ENCODE assay signal across 14 cellular contexts in the genomic region with DNA sequence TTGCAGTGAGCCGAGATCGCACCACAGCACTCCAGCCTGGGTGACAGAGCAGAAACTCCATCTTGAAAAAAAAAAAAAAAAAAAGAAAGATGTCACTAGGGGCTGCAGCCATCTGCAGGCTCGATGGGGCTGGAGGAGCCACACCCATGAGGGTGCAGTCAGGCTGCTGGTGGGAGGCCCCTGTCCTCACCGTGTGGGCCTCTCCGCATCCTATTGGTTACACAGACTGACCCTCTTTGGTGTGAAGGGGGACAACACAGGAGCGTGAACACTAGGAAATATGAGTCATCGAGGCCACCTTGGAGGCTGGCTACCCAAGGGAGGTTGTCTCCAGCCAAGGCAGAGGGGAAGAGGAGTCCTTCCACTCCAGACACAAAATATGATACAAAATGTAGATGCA. TPM values are rescaled to one million over a fixed set of nuclear protein-coding genes. Genes with fewer than 3 reads are reported as not detected.
DNase-seq lines count a peak whose midpoint lies in the region; ATAC-seq and TF ChIP-seq lines count a peak whose summit lies in the region.
"Had no signal": no experiment of that assay in that cellular context is flagged by ENCODE, and none has a peak within 500 bp of the region (broad histone marks: within the 10 kb centered on the region; RNA-seq: fewer than 3 reads in every experiment).

No MANE protein-coding gene starts in this region.

- POLR2A ChIA-PET in activated CD8-positive, alpha-beta T cell treated with anti-CD3 and anti-CD28 coated beads for 36 hours (lab: Charles Lee) = no interaction called here
- POLR2A ChIA-PET in activated CD8-positive, alpha-beta T cell treated with anti-CD3 and anti-CD28 coated beads, Interleukin-2, amount 10 ng/mL, durations not matched to agents 7 days and 5 days (lab: Charles Lee) = no interaction called here

- H3K36me3 Mint-ChIP-seq in activated CD8-positive, alpha-beta T cell treated with anti-CD3 and anti-CD28 coated beads for 36 hours (ENCODE audit: low read depth) = no peaks in the 10 kb centered on the region
- no peaks in the 10 kb centered on the region for H3K36me3 Mint-ChIP-seq in activated CD8-positive, alpha-beta T cell treated with anti-CD3 and anti-CD28 coated beads, Interleukin-2, amount 10 ng/mL, durations not matched to agents 7 days and 5 days (ENCODE audit: low read depth)
- no peaks in the 10 kb centered on the region for H3K36me3 Mint-ChIP-seq in stimulated activated naive B cell treated with anti-CD40 and anti-IgM and Interleukin-4, amounts not matched to agents 10 μg/mL and 1 μg/mL and 100 μg/mL, for 72 hours

- H3K27me3 Mint-ChIP-seq in activated CD8-positive, alpha-beta T cell treated with anti-CD3 and anti-CD28 coated beads for 36 hours = peaks cover 6% of the 10 kb centered on the region
- peaks cover 4% of the 10 kb centered on the region for H3K27me3 Mint-ChIP-seq in activated CD8-positive, alpha-beta T cell treated with anti-CD3 and anti-CD28 coated beads, Interleukin-2, amount 10 ng/mL, durations not matched to agents 7 days and 5 days (ENCODE audit: low read depth)
- peaks cover 21% of the 10 kb centered on the region in 2 donors for H3K27me3 Mint-ChIP-seq in stimulated activated naive B cell treated with anti-CD40 and anti-IgM and Interleukin-4, amounts not matched to agents 10 μg/mL and 1 μg/mL and 100 μg/mL, for 72 hours

- TF ChIP-seq CTCF in activated CD8-positive, alpha-beta T cell treated with anti-CD3 and anti-CD28 coated beads for 36 hours (IDR thresholded peaks at IDR 0.05) = no peak

- H3K4me3 Mint-ChIP-seq in activated CD8-positive, alpha-beta T cell treated with anti-CD3 and anti-CD28 coated beads for 36 hours = no peak overlapping the region
- H3K4me3 Mint-ChIP-seq in activated CD8-positive, alpha-beta T cell treated with anti-CD3 and anti-CD28 coated beads, Interleukin-2, amount 10 ng/mL, durations not matched to agents 7 days and 5 days = no peak overlapping the region
- H3K4me3 Mint-ChIP-seq in stimulated activated naive B cell treated with anti-CD40 and anti-IgM and Interleukin-4, amounts not matched to agents 10 μg/mL and 1 μg/mL and 100 μg/mL, for 72 hours = no peak overlapping the region
- H3K4me3 Mint-ChIP-seq: B cell; CD4-positive, alpha-beta T cell had no signal

- peaks cover 3% of the 10 kb centered on the region for H3K4me1 Mint-ChIP-seq in activated CD8-positive, alpha-beta T cell treated with anti-CD3 and anti-CD28 coated beads for 36 hours (ENCODE audit: low read depth)
- H3K4me1 Mint-ChIP-seq in activated CD8-positive, alpha-beta T cell treated with anti-CD3 and anti-CD28 coated beads, Interleukin-2, amount 10 ng/mL, durations not matched to agents 7 days and 5 days (ENCODE audit: low read depth) = peaks cover 3% of the 10 kb centered on the region
- no peaks in the 10 kb centered on the region for H3K4me1 Mint-ChIP-seq in stimulated activated naive B cell treated with anti-CD40 and anti-IgM and Interleukin-4, amounts not matched to agents 10 μg/mL and 1 μg/mL and 100 μg/mL, for 72 hours
- H3K4me1 Mint-ChIP-seq: B cell had no signal

- H3K27ac Mint-ChIP-seq in activated CD8-positive, alpha-beta T cell treated with anti-CD3 and anti-CD28 coated beads for 36 hours = no peak overlapping the region
- no peak overlapping the region for H3K27ac Mint-ChIP-seq in activated CD8-positive, alpha-beta T cell treated with anti-CD3 and anti-CD28 coated beads, Interleukin-2, amount 10 ng/mL, durations not matched to agents 7 days and 5 days
- peak overlapping the region; percentile 20 for H3K27ac Mint-ChIP-seq in stimulated activated naive B cell treated with anti-CD40 and anti-IgM and Interleukin-4, amounts not matched to agents 10 μg/mL and 1 μg/mL and 100 μg/mL, for 72 hours
- H3K27ac Mint-ChIP-seq: B cell; CD4-positive, alpha-beta T cell had no signal

- H3K9me3 Mint-ChIP-seq in activated CD8-positive, alpha-beta T cell treated with anti-CD3 and anti-CD28 coated beads for 36 hours = no peaks in the 10 kb centered on the region
- H3K9me3 Mint-ChIP-seq in activated CD8-positive, alpha-beta T cell treated with anti-CD3 and anti-CD28 coated beads, Interleukin-2, amount 10 ng/mL, durations not matched to agents 7 days and 5 days (ENCODE audit: insufficient read depth) = no peaks in the 10 kb centered on the region
- H3K9me3 Mint-ChIP-seq in stimulated activated naive B cell treated with anti-CD40 and anti-IgM and Interleukin-4, amounts not matched to agents 10 μg/mL and 1 μg/mL and 100 μg/mL, for 72 hours = peaks cover 0 to 1% of the 10 kb centered on the region in 2 donors

- intact Hi-C loops in activated CD8-positive, alpha-beta T cell treated with anti-CD3 and anti-CD28 coated beads for 36 hours (cut with micrococcal nuclease) = no loop called here

- DNase-seq in activated CD8-positive, alpha-beta T cell treated with anti-CD3 and anti-CD28 coated beads for 36 hours = peak; percentile 6
- DNase-seq in activated CD8-positive, alpha-beta T cell treated with anti-CD3 and anti-CD28 coated beads, Interleukin-2, amount 10 ng/mL, durations not matched to agents 7 days and 5 days = no peak
- DNase-seq in SW480 (ENCODE audit: low spot score) (peak; percentile 27), NCI-H2196 treated with DMSO at 0.1 percent for 48 hours (lab: John Stamatoyannopoulos, UW; ENCODE audit: unreplicated experiment) (no peak)
- no peak for DNase-seq in stimulated activated naive B cell treated with anti-CD40 and anti-IgM and Interleukin-4, amounts not matched to agents 10 μg/mL and 1 μg/mL and 100 μg/mL, for 72 hours
- DNase-seq in activated CD8-positive, alpha-beta memory T cell treated with anti-CD3 and anti-CD28 coated beads, Interleukin-2, amount 50 U/mL, for 4 hours = no peak
- DNase-seq: C1 segment of cervical spinal cord; CD4-positive, alpha-beta T cell; DMS79 treated with DMSO at 0.1 percent for 48 hours; GDM1; HCEC 1CT had no signal

- CTCF ChIA-PET in activated CD8-positive, alpha-beta T cell treated with anti-CD3 and anti-CD28 coated beads for 36 hours (lab: Charles Lee) = no interaction called here
- CTCF ChIA-PET in activated CD8-positive, alpha-beta T cell treated with anti-CD3 and anti-CD28 coated beads, Interleukin-2, amount 10 ng/mL, durations not matched to agents 7 days and 5 days (lab: Charles Lee) = no interaction called here

- ATAC-seq in activated CD8-positive, alpha-beta T cell treated with anti-CD3 and anti-CD28 coated beads for 36 hours = no peak
- no peak for ATAC-seq in activated CD8-positive, alpha-beta T cell treated with anti-CD3 and anti-CD28 coated beads, Interleukin-2, amount 10 ng/mL, durations not matched to agents 7 days and 5 days
- ATAC-seq in esophagus mucosa (peak; percentile 7), HG02763 (IDR thresholded peaks at IDR 0.05; ENCODE audit: unreplicated experiment) (no peak)
- ATAC-seq in stimulated activated naive B cell treated with anti-CD40 and anti-IgM and Interleukin-4, amounts not matched to agents 10 μg/mL and 1 μg/mL and 100 μg/mL, for 72 hours (replicated peaks) = no peak

RNA-seq across cellular contexts. Expression of a gene that starts 14.0 kb away (rescaled TPM):
- 10 to 100 TPM; 71.4 to 76.7 TPM for total RNA-seq in activated CD8-positive, alpha-beta T cell treated with anti-CD3 and anti-CD28 coated beads for 36 hours
- 100 to 1,000 TPM in 1 of 2 experiments, 10 to 100 TPM in 1; 95.8 to 105 TPM for total RNA-seq in activated CD8-positive, alpha-beta T cell treated with anti-CD3 and anti-CD28 coated beads, Interleukin-2, amount 10 ng/mL, durations not matched to agents 7 days and 5 days
- total RNA-seq in esophagus mucosa = 31.6 TPM

RNA-seq across cellular contexts. Expression of a gene that starts 23.7 kb away (rescaled TPM):
- 100 to 1,000 TPM; 118 to 120 TPM for total RNA-seq in activated CD8-positive, alpha-beta T cell treated with anti-CD3 and anti-CD28 coated beads for 36 hours
- total RNA-seq in activated CD8-positive, alpha-beta T cell treated with anti-CD3 and anti-CD28 coated beads, Interleukin-2, amount 10 ng/mL, durations not matched to agents 7 days and 5 days = 100 to 1,000 TPM; 104 to 109 TPM
- total RNA-seq in esophagus mucosa = 116 TPM

RNA-seq across cellular contexts. Expression of a gene that starts 31.6 kb away (rescaled TPM):
- total RNA-seq in activated CD8-positive, alpha-beta T cell treated with anti-CD3 and anti-CD28 coated beads for 36 hours = 10 to 100 TPM; 19.3 to 21.9 TPM
- total RNA-seq in activated CD8-positive, alpha-beta T cell treated with anti-CD3 and anti-CD28 coated beads, Interleukin-2, amount 10 ng/mL, durations not matched to agents 7 days and 5 days = 10 to 100 TPM; 17.3 to 19.5 TPM
- 13.1 TPM for total RNA-seq in esophagus mucosa

RNA-seq across cellular contexts. Expression of a gene that starts 51.6 kb away (rescaled TPM):
- 100 to 1,000 TPM; 226 to 228 TPM for total RNA-seq in activated CD8-positive, alpha-beta T cell treated with anti-CD3 and anti-CD28 coated beads for 36 hours
- total RNA-seq in activated CD8-positive, alpha-beta T cell treated with anti-CD3 and anti-CD28 coated beads, Interleukin-2, amount 10 ng/mL, durations not matched to agents 7 days and 5 days = 100 to 1,000 TPM; 135 to 149 TPM
- total RNA-seq in esophagus mucosa = 64.2 TPM

RNA-seq across cellular contexts. Expression of a gene that starts 58.7 kb away (rescaled TPM):
- 1 to 10 TPM; 7.4 to 8.0 TPM for total RNA-seq in activated CD8-positive, alpha-beta T cell treated with anti-CD3 and anti-CD28 coated beads for 36 hours
- 1 to 10 TPM; 7.3 to 7.8 TPM for total RNA-seq in activated CD8-positive, alpha-beta T cell treated with anti-CD3 and anti-CD28 coated beads, Interleukin-2, amount 10 ng/mL, durations not matched to agents 7 days and 5 days
- total RNA-seq in esophagus mucosa = 3.3 TPM

Comparison
In these comparisons a context has a peak if more than half of its experiments do, and no peak if none do; other contexts are left out.
1. DNase-seq: peak in activated CD8-positive, alpha-beta T cell treated with anti-CD3 and anti-CD28 coated beads for 36 hours (single experiment) and SW480 (single experiment); none in activated CD8-positive, alpha-beta T cell treated with anti-CD3 and anti-CD28 coated beads, Interleukin-2, amount 10 ng/mL, durations not matched to agents 7 days and 5 days (single experiment), stimulated activated naive B cell treated with anti-CD40 and anti-IgM and Interleukin-4, amounts not matched to agents 10 μg/mL and 1 μg/mL and 100 μg/mL, for 72 hours (single experiment), NCI-H2196 treated with DMSO at 0.1 percent for 48 hours (single experiment) and activated CD8-positive, alpha-beta memory T cell treated with anti-CD3 and anti-CD28 coated beads, Interleukin-2, amount 50 U/mL, for 4 hours (single experiment).